ENCODE assay signal across 14 cellular contexts in genomic region chr22:43276311-43276710, GRCh38.
"Had no signal": no experiment of that assay in that cellular context is flagged by ENCODE, and none has a peak within 500 bp of the region (broad histone marks: within the 10 kb centered on the region; RNA-seq: fewer than 3 reads in every experiment).

No MANE protein-coding gene starts in this region.

- H3K36me3 Mint-ChIP-seq: memory B cell had no signal

- H3K27ac ChIP-seq: colonic mucosa, heart right ventricle, pancreas, thyroid gland had no signal

- H3K36me3 ChIP-seq: colonic mucosa, heart right ventricle, pancreas, thyroid gland had no signal

- DNase-seq: activated B cell treated with CpG ODN at 0.5 μM for 24 hours; activated CD4-positive, alpha-beta T cell treated with anti-CD3 and anti-CD28 coated beads, Interleukin-2, amount 50 U/mL, for 1 hour; activated naive CD4-positive, alpha-beta T cell treated with anti-CD3 and anti-CD28 coated beads for 36 hours; activated T-cell treated with anti-CD3 and anti-CD28 coated beads for 4 hours; colonic mucosa; heart right ventricle; pancreas; stimulated activated CD4-positive, alpha-beta T cell treated with anti-CD3 and anti-CD28 coated beads, Interleukin-15, amount 100 ng/mL, for 24 hours; stimulated activated CD4-positive, alpha-beta T cell treated with anti-CD3 and anti-CD28 coated beads, Interleukin-4, amount 100 ng/mL, for 4 hours; thyroid gland had no signal

- H3K4me1 ChIP-seq: heart right ventricle, pancreas, thyroid gland had no signal

- H3K27ac Mint-ChIP-seq: activated B cell treated with CpG ODN at 0.5 μM for 24 hours; activated naive CD4-positive, alpha-beta T cell treated with anti-CD3 and anti-CD28 coated beads for 36 hours; activated T-helper 17 cell treated with anti-CD3 and anti-CD28 coated beads, Interleukin-2, amount 50 U/mL, for 72 hours; memory B cell; T-helper 1 cell treated with Interleukin-12 subunit alpha and Interleukin-12 subunit beta and Interleukin-4 antibody, amounts not matched to agents 30 μg/mL and 1 μg/mL, for 36 hours had no signal

- H3K4me3 ChIP-seq: colonic mucosa, heart right ventricle, pancreas, thyroid gland had no signal

- H3K27me3 ChIP-seq: colonic mucosa, pancreas, thyroid gland had no signal

- H3K4me3 Mint-ChIP-seq: activated B cell treated with CpG ODN at 0.5 μM for 24 hours; activated naive CD4-positive, alpha-beta T cell treated with anti-CD3 and anti-CD28 coated beads for 36 hours; activated T-helper 17 cell treated with anti-CD3 and anti-CD28 coated beads, Interleukin-2, amount 50 U/mL, for 72 hours; memory B cell; T-helper 1 cell treated with Interleukin-12 subunit alpha and Interleukin-12 subunit beta and Interleukin-4 antibody, amounts not matched to agents 30 μg/mL and 1 μg/mL, for 36 hours had no signal

- ATAC-seq: left lobe of liver, pancreas had no signal

- H3K9me3 Mint-ChIP-seq: activated B cell treated with CpG ODN at 0.5 μM for 24 hours; activated naive CD4-positive, alpha-beta T cell treated with anti-CD3 and anti-CD28 coated beads for 36 hours; activated T-helper 17 cell treated with anti-CD3 and anti-CD28 coated beads, Interleukin-2, amount 50 U/mL, for 72 hours; memory B cell; T-helper 1 cell treated with Interleukin-12 subunit alpha and Interleukin-12 subunit beta and Interleukin-4 antibody, amounts not matched to agents 30 μg/mL and 1 μg/mL, for 36 hours had no signal

- H3K4me1 Mint-ChIP-seq: activated B cell treated with CpG ODN at 0.5 μM for 24 hours had no signal

- H3K9me3 ChIP-seq: colonic mucosa, heart right ventricle, pancreas, thyroid gland had no signal
